ENCODE assay signal across 8 cellular contexts in genomic region chrX:130916636-130917422, GRCh38. TPM values are rescaled to one million over a fixed set of nuclear protein-coding genes. Genes with fewer than 3 reads are reported as not detected.
DNase-seq lines count a peak whose midpoint lies in the region; ATAC-seq and TF ChIP-seq lines count a peak whose summit lies in the region.
"Had no signal": no experiment of that assay in that cellular context is flagged by ENCODE, and none has a peak within 500 bp of the region (broad histone marks: within the 10 kb centered on the region; RNA-seq: fewer than 3 reads in every experiment).

No MANE protein-coding gene starts in this region.

- CTCF ChIA-PET in activated CD4-positive, alpha-beta memory T cell treated with anti-CD3 and anti-CD28 coated beads for 36 hours (lab: Charles Lee): interaction anchor here (0.6 to 2.6 kb wide), 19 partner anchors 10 to 1313 kb away, joined by 3 to 16 read pairs (median 3); partner anchors contain the start of gene ENOX2

- H2AK5ac ChIP-seq in H9 (ENCODE audit: insufficient read length, low read length): no peak overlapping the region

- H3K4ac ChIP-seq in H9 (ENCODE audit: low read depth, low read length): no peak overlapping the region

- TF ChIP-seq CTCF in H9 (conservative IDR thresholded peaks at IDR 0.05) (peak; percentile 93), fibroblast of lung (conservative IDR thresholded peaks at IDR 0.05 in 1 of 2, IDR thresholded peaks at IDR 0.05 in 1 of 2; ENCODE audit: low read depth in 1 of 2, low read length in 2 of 2) (peak; percentile 64 to 78)

- H2BK5ac ChIP-seq in H9 (ENCODE audit: insufficient read length, low read length): no peak overlapping the region

- H3K79me2 ChIP-seq in H9 (ENCODE audit: insufficient read depth, low read length) (no peaks in the 10 kb centered on the region), fibroblast of lung (ENCODE audit: control insufficient read depth, insufficient read depth, low read length) (no peaks in the 10 kb centered on the region)

- no CpG with 5 or more reads among the region's 7 CpGs for WGBS in H9 (ENCODE audit: extremely low coverage, insufficient read length, low lambda C conversion rate)

- no peak overlapping the region for H3K4me3 ChIP-seq in fibroblast of lung (replicated peaks in 1 of 4; ENCODE audit: control extremely low read depth in 1 of 4, insufficient read depth in 1 of 4, low read depth in 3 of 4, low read length in 4 of 4)

- H3K36me3 ChIP-seq in fibroblast of lung (ENCODE audit: control insufficient read depth, insufficient read depth, low read length): no peaks in the 10 kb centered on the region

- POLR2A ChIA-PET in activated CD4-positive, alpha-beta memory T cell treated with anti-CD3 and anti-CD28 coated beads for 36 hours (lab: Charles Lee): no interaction called here

- ATAC-seq in HG02642 (IDR thresholded peaks at IDR 0.05; ENCODE audit: poor library complexity, unreplicated experiment): no peak

- peaks cover 7% of the 10 kb centered on the region for H3K27me3 Mint-ChIP-seq in H9 (ENCODE audit: low read depth)
- H3K27me3 Mint-ChIP-seq in activated CD4-positive, alpha-beta memory T cell treated with anti-CD3 and anti-CD28 coated beads for 36 hours: peaks cover 1% of the 10 kb centered on the region

- H3K27me3 ChIP-seq in H9 (ENCODE audit: insufficient read depth, low read length) (no peaks in the 10 kb centered on the region), fibroblast of lung (ENCODE audit: control insufficient read depth, insufficient read depth, low read length) (peaks cover 3% of the 10 kb centered on the region)

- no peak overlapping the region for H2BK120ac ChIP-seq in H9 (ENCODE audit: low read depth, low read length, poor library complexity, severe bottlenecking)

- peaks cover 0 to 5% (median 4%) of the 10 kb centered on the region in 3 experiments; a peak in 5 of 7 replicates for H3K36me3 Mint-ChIP-seq in H9 (ENCODE audit: insufficient read depth in 1 of 3, low read depth in 3 of 3)
- H3K36me3 Mint-ChIP-seq in activated CD4-positive, alpha-beta memory T cell treated with anti-CD3 and anti-CD28 coated beads for 36 hours: no peaks in the 10 kb centered on the region
- H3K36me3 Mint-ChIP-seq: activated naive CD8-positive, alpha-beta T cell treated with anti-CD3 and anti-CD28 coated beads, Interleukin-2, amount 10 ng/mL, durations not matched to agents 7 days and 5 days had no signal

- no peak overlapping the region for H3K14ac ChIP-seq in H9 (ENCODE audit: insufficient read depth, low read length)

- H2BK15ac ChIP-seq in H9 (ENCODE audit: low read depth, low read length): no peak overlapping the region

- no peak overlapping the region for H4K8ac ChIP-seq in H9 (replicated peaks; ENCODE audit: insufficient read length, low read depth, low read length)

- H2AFZ ChIP-seq in H9 (ENCODE audit: low read length) (no peak overlapping the region), fibroblast of lung (ENCODE audit: low read length) (no peak overlapping the region)

- H3K9ac ChIP-seq in H9 (ENCODE audit: extremely low read depth, insufficient read length, low read length): no peak overlapping the region
- H3K9ac ChIP-seq in fibroblast of lung (ENCODE audit: insufficient read depth, low read length): no peak overlapping the region

- no peak overlapping the region for H3K4me3 Mint-ChIP-seq in H9
- H3K4me3 Mint-ChIP-seq in activated CD4-positive, alpha-beta memory T cell treated with anti-CD3 and anti-CD28 coated beads for 36 hours: no peak overlapping the region
- H3K4me3 Mint-ChIP-seq: activated naive CD8-positive, alpha-beta T cell treated with anti-CD3 and anti-CD28 coated beads, Interleukin-2, amount 10 ng/mL, durations not matched to agents 7 days and 5 days had no signal

- H3K23me2 ChIP-seq in H9 (ENCODE audit: insufficient read length, low read depth, low read length, poor library complexity, severe bottlenecking): no peaks in the 10 kb centered on the region

- H3K18ac ChIP-seq in H9 (ENCODE audit: insufficient read length, low read depth, low read length): no peak overlapping the region

- DNase-seq in ELF-1 (ENCODE audit: low read depth, low spot score) (peak; percentile 68), H9 (peak; percentile 45), NCI-H446 treated with DMSO at 0.1 percent for 48 hours (lab: John Stamatoyannopoulos, UW) (peak; percentile 1), fibroblast of lung (ENCODE audit: low read depth in 2 of 2) (peak; percentile 38 to 67), nucleus accumbens (lab: John Stamatoyannopoulos, UW) (peak in 42 of 56 donors; percentile 0 to 59 (median 5))
- peak; percentile 31 for DNase-seq in activated CD4-positive, alpha-beta memory T cell treated with anti-CD3 and anti-CD28 coated beads for 36 hours
- DNase-seq: activated naive CD8-positive, alpha-beta T cell treated with anti-CD3 and anti-CD28 coated beads, Interleukin-2, amount 10 ng/mL, durations not matched to agents 7 days and 5 days had no signal

- no peak overlapping the region for H4K5ac ChIP-seq in H9 (ENCODE audit: insufficient read length, low read depth, low read length)

- H3K56ac ChIP-seq in H9 (ENCODE audit: insufficient read length, low read depth, low read length): no peak overlapping the region

- H4K20me1 ChIP-seq in H9 (ENCODE audit: control insufficient read depth, insufficient read depth, insufficient read length) (no peaks in the 10 kb centered on the region), fibroblast of lung (ENCODE audit: control insufficient read depth, extremely low read depth, insufficient read depth, low read length) (no peaks in the 10 kb centered on the region)

- H2BK20ac ChIP-seq in H9 (ENCODE audit: low read depth, low read length, poor library complexity, severe bottlenecking): no peak overlapping the region

- no peak overlapping the region for H3K23ac ChIP-seq in H9 (ENCODE audit: insufficient read length, low read depth, low read length)

- H3K4me2 ChIP-seq in H9 (ENCODE audit: insufficient read depth, insufficient read length, low read length): no peak overlapping the region
- no peak overlapping the region for H3K4me2 ChIP-seq in fibroblast of lung (ENCODE audit: extremely low read depth, insufficient read depth, low read length)

- H4K91ac ChIP-seq in H9 (ENCODE audit: insufficient read length, low read depth, low read length): no peak overlapping the region

- H3K4me1 ChIP-seq in H9 (ENCODE audit: insufficient read depth, low read length) (no peaks in the 10 kb centered on the region), fibroblast of lung (ENCODE audit: control insufficient read depth, extremely low read depth, insufficient read depth, low read length) (no peaks in the 10 kb centered on the region)

- no peak overlapping the region for H2BK12ac ChIP-seq in H9 (ENCODE audit: insufficient read length, low read depth, low read length)

- no peak overlapping the region for H3T11ph ChIP-seq in H9 (ENCODE audit: low read length)

- no peak overlapping the region; a peak in 1 of 7 replicates for H3K27ac Mint-ChIP-seq in H9
- H3K27ac Mint-ChIP-seq in activated CD4-positive, alpha-beta memory T cell treated with anti-CD3 and anti-CD28 coated beads for 36 hours: no peak overlapping the region
- H3K27ac Mint-ChIP-seq: activated naive CD8-positive, alpha-beta T cell treated with anti-CD3 and anti-CD28 coated beads, Interleukin-2, amount 10 ng/mL, durations not matched to agents 7 days and 5 days had no signal

- H3K9me3 Mint-ChIP-seq in H9: peaks cover 6 to 8% of the 10 kb centered on the region in 2 experiments
- H3K9me3 Mint-ChIP-seq in activated CD4-positive, alpha-beta memory T cell treated with anti-CD3 and anti-CD28 coated beads for 36 hours: no peaks in the 10 kb centered on the region

- no peaks in the 10 kb centered on the region for H3K9me3 ChIP-seq in H9 (ENCODE audit: control insufficient read depth, low read depth, low read length)
- H3K9me3 ChIP-seq in fibroblast of lung (ENCODE audit: control insufficient read depth, insufficient read depth, low read depth, low read length): no peaks in the 10 kb centered on the region

- intact Hi-C loops in activated CD4-positive, alpha-beta memory T cell treated with anti-CD3 and anti-CD28 coated beads for 36 hours (cut with micrococcal nuclease): loop anchor here (1.0 to 5.0 kb wide), 2 partner anchors 340 to 378 kb away; no protein-coding TSS in a partner anchor

- H3K27ac ChIP-seq in H9 (ENCODE audit: insufficient read length, low read depth, low read length) (no peak overlapping the region), fibroblast of lung (ENCODE audit: insufficient read depth, low read length) (no peak overlapping the region)

- H3K4me1 Mint-ChIP-seq in H9: peaks cover 13% of the 10 kb centered on the region in 2 experiments
- no peaks in the 10 kb centered on the region for H3K4me1 Mint-ChIP-seq in activated CD4-positive, alpha-beta memory T cell treated with anti-CD3 and anti-CD28 coated beads for 36 hours (ENCODE audit: low read depth)
- H3K4me1 Mint-ChIP-seq: activated naive CD8-positive, alpha-beta T cell treated with anti-CD3 and anti-CD28 coated beads, Interleukin-2, amount 10 ng/mL, durations not matched to agents 7 days and 5 days had no signal

- no peaks in the 10 kb centered on the region for H3K79me1 ChIP-seq in H9 (ENCODE audit: insufficient read depth, low read depth, low read length, poor library complexity, severe bottlenecking)

RNA-seq across cellular contexts. Expression of gene ENOX2, which starts 13.8 kb away (rescaled TPM):
- total RNA-seq in H9 (2021) (16.8 and 17.7 TPM in 2 replicates), fibroblast of lung (6.4 and 7.6 TPM in 2 replicates)
- total RNA-seq in activated CD4-positive, alpha-beta memory T cell treated with anti-CD3 and anti-CD28 coated beads for 36 hours: 10 to 100 TPM; 12.3 to 13.3 TPM
- 9.2 and 12.9 TPM in 2 replicates for polyA plus RNA-seq in fibroblast of lung
- 6.8 and 8.3 TPM in 2 replicates for polyA plus RNA-seq in fibroblast of lung (2012)
- polyA minus RNA-seq in fibroblast of lung (ENCODE audit: low replicate concordance): 2.6 and 9.8 TPM in 2 replicates

Comparison
In these comparisons a context has a peak if more than half of its experiments do, and no peak if none do; other contexts are left out.
1. DNase-seq: peak in every context shown above with its lines; median percentile 68 in ELF-1; 52 in fibroblast of lung; 45 in H9; 31 in activated CD4-positive, alpha-beta memory T cell treated with anti-CD3 and anti-CD28 coated beads for 36 hours; 5 in nucleus accumbens; 1 in NCI-H446 treated with DMSO at 0.1 percent for 48 hours.